ENCODE assay signal across 10 cellular contexts in genomic region chr3:62607287-62608029, GRCh38.
DNase-seq lines count a peak whose midpoint lies in the region; TF ChIP-seq lines count a peak whose summit lies in the region.
"Had no signal": no experiment of that assay in that cellular context is flagged by ENCODE, and none has a peak within 500 bp of the region (broad histone marks: within the 10 kb centered on the region; RNA-seq: fewer than 3 reads in every experiment).

No MANE protein-coding gene starts in this region.

- H3K36me3 ChIP-seq in SJCRH30 (no peaks in the 10 kb centered on the region), thyroid gland (no peaks in the 10 kb centered on the region)
- H3K36me3 ChIP-seq: suprapubic skin had no signal

- H3K27me3 ChIP-seq in SJCRH30 (no peaks in the 10 kb centered on the region), thyroid gland (no peaks in the 10 kb centered on the region)
- H3K27me3 ChIP-seq: suprapubic skin had no signal

- WGBS in thyroid gland, 2 donors, result 23 to 29% methylated on average over 8 to 10 of the region's 10 CpGs

- H3K4me3 ChIP-seq in SJCRH30 (no peak overlapping the region), foreskin fibroblast (ENCODE audit: low read depth in 1 of 2, low read length in 2 of 2) (no peak overlapping the region), thyroid gland (replicated peaks in 1 of 3) (no peak overlapping the region)
- H3K4me3 ChIP-seq: suprapubic skin had no signal

- H3K27ac Mint-ChIP-seq in HFFc6, result peak overlapping the region; percentile 78
- H3K27ac Mint-ChIP-seq: activated T-helper 17 cell treated with anti-CD3 and anti-CD28 coated beads, Interleukin-2, amount 50 U/mL, for 72 hours had no signal

- no peaks in the 10 kb centered on the region for H3K9me3 ChIP-seq in SJCRH30 (replicated peaks)
- H3K9me3 ChIP-seq in thyroid gland, result no peaks in the 10 kb centered on the region
- H3K9me3 ChIP-seq: suprapubic skin had no signal

- H3K36me3 Mint-ChIP-seq in HFFc6 (ENCODE audit: low read depth), result peaks cover 5% of the 10 kb centered on the region; the same call in 1 of the 2 replicates

- intact Hi-C loops in thyroid gland (cut with DNase I), result no loop called here

- peaks cover 74% of the 10 kb centered on the region for H3K4me1 Mint-ChIP-seq in HFFc6 (ENCODE audit: low read depth)
- H3K4me1 Mint-ChIP-seq: activated T-helper 17 cell treated with anti-CD3 and anti-CD28 coated beads, Interleukin-2, amount 50 U/mL, for 72 hours had no signal

- H3K27ac ChIP-seq in SJCRH30, result peak overlapping the region; percentile 19; the same call in 1 of the 2 replicates
- peak overlapping the region; percentile 80 to 94 (median 86) for H3K27ac ChIP-seq in thyroid gland
- H3K27ac ChIP-seq: suprapubic skin had no signal

- H3K9me3 Mint-ChIP-seq in HFFc6, result no peaks in the 10 kb centered on the region
- H3K9me3 Mint-ChIP-seq: activated T-helper 17 cell treated with anti-CD3 and anti-CD28 coated beads, Interleukin-2, amount 50 U/mL, for 72 hours had no signal

- DNase-seq in HFFc6, result peak; percentile 66
- DNase-seq in SJCRH30, result peak; percentile 81 to 86
- peak; percentile 84 to 89 for DNase-seq in foreskin fibroblast
- DNase-seq in thyroid gland, result peak; percentile 95 to 97
- no peak for DNase-seq in effector CD8-positive, alpha-beta T cell (lab: John Stamatoyannopoulos, UW)
- DNase-seq in NCI-H69 (lab: John Stamatoyannopoulos, UW), result no peak
- DNase-seq in activated CD4-positive, CD25-positive, alpha-beta regulatory T cell (lab: John Stamatoyannopoulos, UW), result no peak
- DNase-seq: T-helper 9 cell had no signal

- no peak overlapping the region for H3K4me3 Mint-ChIP-seq in HFFc6
- H3K4me3 Mint-ChIP-seq: activated T-helper 17 cell treated with anti-CD3 and anti-CD28 coated beads, Interleukin-2, amount 50 U/mL, for 72 hours had no signal

- TF ChIP-seq POLR2A in thyroid gland (IDR thresholded peaks at IDR 0.05), result no peak

- H3K4me1 ChIP-seq in SJCRH30 (peaks cover 9% of the 10 kb centered on the region; the same call in 1 of the 2 replicates), thyroid gland (peaks cover 42 to 45% of the 10 kb centered on the region in 2 donors)

- peaks cover 2% of the 10 kb centered on the region; the same call in 1 of the 2 replicates for H3K27me3 Mint-ChIP-seq in HFFc6 (ENCODE audit: insufficient read depth)
- H3K27me3 Mint-ChIP-seq: activated T-helper 17 cell treated with anti-CD3 and anti-CD28 coated beads, Interleukin-2, amount 50 U/mL, for 72 hours had no signal

- no peak for TF ChIP-seq CTCF in HFFc6 (IDR thresholded peaks at IDR 0.05)
- no peak for TF ChIP-seq CTCF in foreskin fibroblast (IDR thresholded peaks at IDR 0.05; ENCODE audit: low read depth, low read length)
- no peak for TF ChIP-seq CTCF in thyroid gland (IDR thresholded peaks at IDR 0.05)

Comparison
In these comparisons a context has a peak if more than half of its experiments do, and no peak if none do; other contexts are left out.
1. DNase-seq: peak in HFFc6 (single experiment), SJCRH30 (2 of 2), foreskin fibroblast (2 of 2) and thyroid gland (2 of 2); none in effector CD8-positive, alpha-beta T cell (single experiment), NCI-H69 (single experiment) and activated CD4-positive, CD25-positive, alpha-beta regulatory T cell (0 of 4).